21 cellular contexts compared by ENCODE assay signal in genomic region chr11:19996591-19996990, GRCh38.
A peak's percentile ranks its signal among the peaks of the same experiment; 100 is the strongest.
DNase-seq lines count a peak whose midpoint lies in the region; ATAC-seq and TF ChIP-seq lines count a peak whose summit lies in the region.
"Had no signal": no experiment of that assay in that cellular context is flagged by ENCODE, and none has a peak within 500 bp of the region (broad histone marks: within the 10 kb centered on the region; RNA-seq: fewer than 3 reads in every experiment).

No MANE protein-coding gene starts in this region.

- ATAC-seq in IMR-90 (ENCODE audit: low read depth) (no peak), HG02678 (IDR thresholded peaks at IDR 0.05; ENCODE audit: unreplicated experiment) (no peak)

- H3K27ac Mint-ChIP-seq in MCF 10A (ENCODE audit: low read depth, unreplicated experiment), result peak overlapping the region; percentile 99
- H3K27ac Mint-ChIP-seq: CD4-positive, CD25-positive, alpha-beta regulatory T cell; IgD-negative memory B cell had no signal

- H2AFZ ChIP-seq in mammary epithelial cell (ENCODE audit: low read depth, low read length) (no peak overlapping the region), IMR-90 (replicated peaks; ENCODE audit: low read length, poor library complexity) (no peak overlapping the region), trophoblast cell (ENCODE audit: insufficient read depth, low read length, poor library complexity) (no peak overlapping the region)

- no peak overlapping the region for H4K5ac ChIP-seq in IMR-90 (ENCODE audit: low read depth, low read length)

- H3K4me3 ChIP-seq in mammary epithelial cell (replicated peaks in 1 of 3; ENCODE audit: insufficient read depth in 1 of 3, low read depth in 2 of 3, low read length in 3 of 3) (no peak overlapping the region), IMR-90 (ENCODE audit: insufficient read depth, low read depth, low read length) (no peak overlapping the region), trophoblast cell (ENCODE audit: low read depth, low read length) (no peak overlapping the region)
- H3K4me3 ChIP-seq: BLaER1, Peyer's patch had no signal

- peak overlapping the region; percentile 73 for H3K4me3 Mint-ChIP-seq in MCF 10A (ENCODE audit: unreplicated experiment)
- H3K4me3 Mint-ChIP-seq: CD4-positive, CD25-positive, alpha-beta regulatory T cell; IgD-negative memory B cell had no signal

- H3K9me3 ChIP-seq in mammary epithelial cell (replicated peaks; ENCODE audit: insufficient read depth, low read length) (no peaks in the 10 kb centered on the region), IMR-90 (ENCODE audit: control insufficient read depth, insufficient read depth, low read length) (no peaks in the 10 kb centered on the region), trophoblast cell (ENCODE audit: insufficient read depth, low read depth, low read length) (no peaks in the 10 kb centered on the region)
- H3K9me3 ChIP-seq: BLaER1, Peyer's patch had no signal

- H3K4me1 Mint-ChIP-seq in MCF 10A (ENCODE audit: insufficient read depth, unreplicated experiment), result peaks cover 44% of the 10 kb centered on the region
- H3K4me1 Mint-ChIP-seq: CD4-positive, CD25-positive, alpha-beta regulatory T cell; IgD-negative memory B cell had no signal

- in situ Hi-C loops in mammary epithelial cell (cut with MboI; ENCODE audit: low sequenced_read_pairs in 2 of 2) (no loop called here), IMR-90 (cut with MboI; ENCODE audit: low sequenced_read_pairs) (no loop called here)

- H3K23ac ChIP-seq in IMR-90 (ENCODE audit: low read depth, low read length) (no peak overlapping the region), trophoblast cell (ENCODE audit: low read length) (no peak overlapping the region)

- H3K4me1 ChIP-seq in mammary epithelial cell (ENCODE audit: insufficient read depth, low read length) (peaks cover 10% of the 10 kb centered on the region), IMR-90 (ENCODE audit: control insufficient read depth, insufficient read depth, low read length) (peaks cover 11% of the 10 kb centered on the region), trophoblast cell (ENCODE audit: control insufficient read depth in 1 of 2, insufficient read depth in 2 of 2, low read length in 2 of 2) (peaks cover 15 to 31% of the 10 kb centered on the region in 2 experiments)

- no peak overlapping the region for H3K14ac ChIP-seq in IMR-90 (replicated peaks; ENCODE audit: low read depth, low read length)
- no peak overlapping the region for H3K14ac ChIP-seq in trophoblast cell (ENCODE audit: low read length)

- dilution Hi-C loops in mammary epithelial cell (cut with HindIII; ENCODE audit: low sequenced_read_pairs) (no loop called here), IMR-90 (cut with HindIII; ENCODE audit: low sequenced_read_pairs, unreplicated experiment) (no loop called here)

- TF ChIP-seq CTCF in MCF 10A (IDR thresholded peaks at IDR 0.05; ENCODE audit: unreplicated experiment), result no peak
- no peak for TF ChIP-seq CTCF in mammary epithelial cell (conservative IDR thresholded peaks at IDR 0.05 in 1 of 2, IDR thresholded peaks at IDR 0.05 in 1 of 2; ENCODE audit: extremely low read depth in 1 of 2, insufficient read depth in 1 of 2, low read depth in 1 of 2, low read length in 2 of 2)
- no peak for TF ChIP-seq CTCF in IMR-90 (conservative IDR thresholded peaks at IDR 0.05; ENCODE audit: low read depth, low read length)

- no peak overlapping the region for H4K8ac ChIP-seq in IMR-90 (ENCODE audit: low read depth in 2 of 2, low read length in 2 of 2)
- no peak overlapping the region for H4K8ac ChIP-seq in trophoblast cell (ENCODE audit: low read depth, low read length)

- no peak for DNase-seq in MCF 10A (ENCODE audit: unreplicated experiment)
- DNase-seq in mammary epithelial cell, result no peak
- no peak for DNase-seq in IMR-90
- DNase-seq in left kidney (ENCODE audit: low read depth, low spot score), result peak; percentile 93
- DNase-seq in trophoblast cell, result no peak
- DNase-seq in SHP77 treated with DMSO at 0.1 percent for 48 hours (lab: John Stamatoyannopoulos, UW), result no peak
- no peak for DNase-seq in foreskin melanocyte
- DNase-seq: 8988T; CD4-positive, CD25-positive, alpha-beta regulatory T cell; H7; NCI-H1092; NCI-H1417 treated with DMSO at 0.1 percent for 48 hours; NCI-H1694 treated with DMSO at 0.1 percent for 48 hours; NCI-H2081; NCI-H2227 treated with DMSO at 0.1 percent for 48 hours; Peyer's patch; SIG-M5 had no signal

- WGBS in mammary epithelial cell (ENCODE audit: low coverage, missing lambda C conversion rate), result 90% methylated on average over 5 of the region's 5 CpGs
- 89% methylated on average over 3 of the region's 5 CpGs; no CpG with 5 or more reads in 1 of the 2 experiments for WGBS in IMR-90 (ENCODE audit: extremely low coverage in 2 of 2, insufficient read length in 1 of 2), 2 experiments
- no CpG with 5 or more reads among the region's 5 CpGs for WGBS in trophoblast cell (ENCODE audit: extremely low coverage, insufficient coverage, insufficient read length)

- H3K18ac ChIP-seq in IMR-90 (ENCODE audit: low read depth, low read length) (no peak overlapping the region), trophoblast cell (ENCODE audit: low read length) (no peak overlapping the region)

- H3K56ac ChIP-seq in IMR-90 (ENCODE audit: extremely low read depth, insufficient read depth, low read length), result no peak overlapping the region

- POLR2A ChIA-PET in MCF 10A (lab: Yijun Ruan, JAX), result interaction anchor here (0.7 to 7.6 kb wide), 8 partner anchors 8 to 44 kb away, joined by 3 to 165 read pairs (median 38); no protein-coding TSS in a partner anchor
- POLR2A ChIA-PET in IMR-90 (lab: Charles Lee; ENCODE audit: unreplicated experiment), result no interaction called here

- H4K91ac ChIP-seq in IMR-90 (ENCODE audit: insufficient read depth, low read depth, low read length) (peak overlapping the region; percentile 34; the same call in 1 of the 2 replicates), trophoblast cell (ENCODE audit: low read depth, low read length) (no peak overlapping the region)

- intact Hi-C loops in MCF 10A (cut with micrococcal nuclease) (no loop called here), mammary epithelial cell (cut with micrococcal nuclease) (no loop called here), IMR-90 (cut with micrococcal nuclease) (no loop called here)

- H3K27ac ChIP-seq in mammary epithelial cell (ENCODE audit: insufficient read depth, low read depth, low read length) (no peak overlapping the region), IMR-90 (ENCODE audit: insufficient read depth, low read length) (no peak overlapping the region), trophoblast cell (ENCODE audit: low read depth, low read length) (no peak overlapping the region)
- H3K27ac ChIP-seq: BLaER1, KMS-11 had no signal

- no peak for TF ChIP-seq POLR2A in IMR-90 (IDR thresholded peaks at IDR 0.05; ENCODE audit: low read depth, low read length)

- BruUV-seq in MCF 10A (replicated peaks; lab: Mats Ljungman, UMichigan) (no TSS peak), mammary epithelial cell (replicated peaks; lab: Mats Ljungman, UMichigan) (no TSS peak), IMR-90 (replicated peaks; lab: Mats Ljungman, UMichigan) (no TSS peak)

- no peak overlapping the region for H2BK5ac ChIP-seq in IMR-90 (ENCODE audit: low read depth, low read length, poor library complexity, severe bottlenecking)
- no peak overlapping the region for H2BK5ac ChIP-seq in trophoblast cell (ENCODE audit: low read depth, low read length, poor library complexity)

- H2BK12ac ChIP-seq in trophoblast cell (ENCODE audit: low read length), result peak overlapping the region; percentile 35

- peaks cover 11% of the 10 kb centered on the region for H3K36me3 Mint-ChIP-seq in MCF 10A (ENCODE audit: insufficient read depth, unreplicated experiment)
- H3K36me3 Mint-ChIP-seq: CD4-positive, CD25-positive, alpha-beta regulatory T cell had no signal

- H3K4ac ChIP-seq in IMR-90 (ENCODE audit: low read depth, low read length) (peak overlapping the region; percentile 8; the same call in 1 of the 2 replicates), trophoblast cell (ENCODE audit: low read depth, low read length) (no peak overlapping the region)

- H2AK5ac ChIP-seq in IMR-90 (ENCODE audit: low read depth, low read length), result no peak overlapping the region
- peak overlapping the region; percentile 12 for H2AK5ac ChIP-seq in trophoblast cell (ENCODE audit: low read length)

- H3K27me3 ChIP-seq in mammary epithelial cell (ENCODE audit: insufficient read depth, low read length) (no peaks in the 10 kb centered on the region), IMR-90 (ENCODE audit: control insufficient read depth, insufficient read depth, low read length) (no peaks in the 10 kb centered on the region), trophoblast cell (ENCODE audit: insufficient read depth, low read length) (no peaks in the 10 kb centered on the region)
- H3K27me3 ChIP-seq: BLaER1, Peyer's patch had no signal

- H3K9ac ChIP-seq in mammary epithelial cell (ENCODE audit: insufficient read depth, low read length) (no peak overlapping the region), IMR-90 (ENCODE audit: low read depth, low read length) (no peak overlapping the region), trophoblast cell (ENCODE audit: low read length) (no peak overlapping the region)
- H3K9ac ChIP-seq: BLaER1, KMS-11 had no signal

- H3K79me1 ChIP-seq in IMR-90 (ENCODE audit: low read depth in 1 of 2, low read length in 2 of 2) (peaks cover 17 to 28% of the 10 kb centered on the region in 2 experiments), trophoblast cell (ENCODE audit: low read length) (peaks cover 4% of the 10 kb centered on the region)

- peaks cover 10% of the 10 kb centered on the region; the same call in 1 of the 2 replicates for H3K9me1 ChIP-seq in IMR-90 (ENCODE audit: insufficient read depth, low read length)

- no peak overlapping the region for H2AK9ac ChIP-seq in IMR-90 (replicated peaks; ENCODE audit: low read depth, low read length, poor library complexity)

- H4K20me1 ChIP-seq in mammary epithelial cell (ENCODE audit: insufficient read depth, low read length) (no peaks in the 10 kb centered on the region), IMR-90 (ENCODE audit: insufficient read depth, low read length) (peaks cover 14% of the 10 kb centered on the region; the same call in 1 of the 2 replicates)
- H4K20me1 ChIP-seq: BLaER1 had no signal

- TF ChIP-seq RAD21 in IMR-90 (IDR thresholded peaks at IDR 0.05; ENCODE audit: low read length), result no peak

- H3K79me2 ChIP-seq in mammary epithelial cell (ENCODE audit: insufficient read depth, low read length) (no peaks in the 10 kb centered on the region), trophoblast cell (ENCODE audit: control insufficient read depth, insufficient read depth, low read length, poor library complexity) (no peaks in the 10 kb centered on the region)

- no peak overlapping the region for H3K4me2 ChIP-seq in mammary epithelial cell (ENCODE audit: insufficient read depth, low read depth, low read length)
- H3K4me2 ChIP-seq in IMR-90 (ENCODE audit: low read depth, low read length), result no peak overlapping the region
- no peak overlapping the region for H3K4me2 ChIP-seq in trophoblast cell (ENCODE audit: low read length)
- H3K4me2 ChIP-seq: BLaER1, KMS-11 had no signal

- H2BK15ac ChIP-seq in IMR-90 (ENCODE audit: low read depth, low read length), result no peak overlapping the region

- peak overlapping the region; percentile 9; the same call in 1 of the 2 replicates for H2BK20ac ChIP-seq in IMR-90 (ENCODE audit: low read depth, low read length)

- no peaks in the 10 kb centered on the region for H3K36me3 ChIP-seq in mammary epithelial cell (ENCODE audit: insufficient read depth, low read length)
- H3K36me3 ChIP-seq in IMR-90 (ENCODE audit: control insufficient read depth, insufficient read depth, low read length), result 0 out of 2 replicates have a peak, but pooled peaks cover 2% of the 10 kb centered on the region
- H3K36me3 ChIP-seq in trophoblast cell (ENCODE audit: control insufficient read depth in 1 of 2, insufficient read depth in 2 of 2, low read length in 2 of 2), result no peaks in the 10 kb centered on the region
- H3K36me3 ChIP-seq: BLaER1, Peyer's patch had no signal

- no peak overlapping the region for H4K12ac ChIP-seq in trophoblast cell (ENCODE audit: low read depth, low read length)

- CTCF ChIA-PET in MCF 10A (lab: Yijun Ruan, JAX) (interaction anchor here (0.6 to 3.5 kb wide), 8 partner anchors 8 to 115 kb away, joined by 3 to 20 read pairs (median 4); no protein-coding TSS in a partner anchor), mammary epithelial cell (lab: Charles Lee; ENCODE audit: low non-redundant PET) (no interaction called here), IMR-90 (lab: Yijun Ruan, JAX) (no interaction called here)

- H2BK120ac ChIP-seq in IMR-90 (ENCODE audit: low read depth, low read length) (no peak overlapping the region), trophoblast cell (ENCODE audit: insufficient read depth, low read length, poor library complexity) (no peak overlapping the region)

- H3K9me3 Mint-ChIP-seq in MCF 10A (ENCODE audit: unreplicated experiment), result peaks cover 5% of the 10 kb centered on the region
- H3K9me3 Mint-ChIP-seq: CD4-positive, CD25-positive, alpha-beta regulatory T cell had no signal

- no peaks in the 10 kb centered on the region for H3K27me3 Mint-ChIP-seq in MCF 10A (ENCODE audit: insufficient read depth, unreplicated experiment)
- H3K27me3 Mint-ChIP-seq: CD4-positive, CD25-positive, alpha-beta regulatory T cell had no signal
